In genomic region chrX:137565318-137565904, GRCh38 we compare ENCODE assay signal across 11 cellular contexts. TPM values are rescaled to one million over a fixed set of nuclear protein-coding genes. Genes with fewer than 3 reads are reported as not detected.
DNase-seq lines count a peak whose midpoint lies in the region; ATAC-seq and TF ChIP-seq lines count a peak whose summit lies in the region.
"Had no signal": no experiment of that assay in that cellular context is flagged by ENCODE, and none has a peak within 500 bp of the region (broad histone marks: within the 10 kb centered on the region; RNA-seq: fewer than 3 reads in every experiment).

No MANE protein-coding gene starts in this region.

- peak overlapping the region; percentile 52 for H3K9ac ChIP-seq in ES-I3 (ENCODE audit: low read depth, low read length)

- H3K9me3 ChIP-seq in ES-I3 (ENCODE audit: control insufficient read depth, insufficient read depth, low read length) (no peaks in the 10 kb centered on the region; the same call in 1 of the 2 replicates), left ventricle myocardium inferior (replicated peaks) (no peaks in the 10 kb centered on the region), prostate gland (no peaks in the 10 kb centered on the region)

- no peaks in the 10 kb centered on the region for H3K36me3 Mint-ChIP-seq in activated CD4-positive, alpha-beta memory T cell treated with anti-CD3 and anti-CD28 coated beads for 36 hours

- POLR2A ChIA-PET in activated CD4-positive, alpha-beta memory T cell treated with anti-CD3 and anti-CD28 coated beads for 36 hours (lab: Charles Lee): no interaction called here

- peak overlapping the region; percentile 54 for H3K4me3 Mint-ChIP-seq in activated CD4-positive, alpha-beta memory T cell treated with anti-CD3 and anti-CD28 coated beads for 36 hours

- TF ChIP-seq CTCF in left ventricle myocardium inferior (IDR thresholded peaks at IDR 0.05; ENCODE audit: borderline replicate concordance): no peak
- no peak for TF ChIP-seq CTCF in prostate gland (IDR thresholded peaks at IDR 0.05)

- no peak for DNase-seq in activated CD4-positive, alpha-beta memory T cell treated with anti-CD3 and anti-CD28 coated beads for 36 hours
- DNase-seq in left ventricle myocardium inferior (no peak), prostate gland (ENCODE audit: low spot score) (no peak), NCI-H2196 treated with DMSO at 0.1 percent for 48 hours (lab: John Stamatoyannopoulos, UW; ENCODE audit: unreplicated experiment) (no peak), HuH-7 (ENCODE audit: low spot score) (no peak)
- DNase-seq: NCI-H526; stimulated activated CD4-positive, alpha-beta T cell treated with anti-CD3 and anti-CD28 coated beads, Interleukin-4, amount 100 ng/mL, for 1 hour had no signal

- H3K27me3 Mint-ChIP-seq in activated CD4-positive, alpha-beta memory T cell treated with anti-CD3 and anti-CD28 coated beads for 36 hours: peaks cover 37% of the 10 kb centered on the region

- H3K4me1 Mint-ChIP-seq in activated CD4-positive, alpha-beta memory T cell treated with anti-CD3 and anti-CD28 coated beads for 36 hours (ENCODE audit: low read depth): peaks cover 17% of the 10 kb centered on the region

- no peak for TF ChIP-seq POLR2A in prostate gland (IDR thresholded peaks at IDR 0.05)

- CTCF ChIA-PET in activated CD4-positive, alpha-beta memory T cell treated with anti-CD3 and anti-CD28 coated beads for 36 hours (lab: Charles Lee): no interaction called here

- no peaks in the 10 kb centered on the region for H3K9me3 Mint-ChIP-seq in activated CD4-positive, alpha-beta memory T cell treated with anti-CD3 and anti-CD28 coated beads for 36 hours

- peak overlapping the region; percentile 21 for H3K27ac Mint-ChIP-seq in activated CD4-positive, alpha-beta memory T cell treated with anti-CD3 and anti-CD28 coated beads for 36 hours

- H3K4me1 ChIP-seq in ES-I3 (ENCODE audit: insufficient read depth, low read length) (peaks cover 7% of the 10 kb centered on the region; the same call in 1 of the 2 replicates), left ventricle myocardium inferior (peaks cover 23% of the 10 kb centered on the region), prostate gland (replicated peaks) (no peaks in the 10 kb centered on the region)

- peaks cover 10% of the 10 kb centered on the region for H3K36me3 ChIP-seq in ES-I3 (ENCODE audit: insufficient read depth, low read length)
- no peaks in the 10 kb centered on the region for H3K36me3 ChIP-seq in left ventricle myocardium inferior
- no peaks in the 10 kb centered on the region for H3K36me3 ChIP-seq in prostate gland

- WGBS in prostate gland: 3% methylated on average over 43 of the region's 54 CpGs

- intact Hi-C loops in activated CD4-positive, alpha-beta memory T cell treated with anti-CD3 and anti-CD28 coated beads for 36 hours (cut with micrococcal nuclease): loop anchor here (5.0 kb wide), 1 partner anchor 138 kb away; no protein-coding TSS in a partner anchor
- intact Hi-C loops in left ventricle myocardium inferior (cut with micrococcal nuclease) (no loop called here), prostate gland (cut with DNase I) (no loop called here)

- H3K27me3 ChIP-seq in left ventricle myocardium inferior (ENCODE audit: low read depth): peaks cover 100% of the 10 kb centered on the region
- peaks cover 2% of the 10 kb centered on the region for H3K27me3 ChIP-seq in prostate gland (replicated peaks; ENCODE audit: insufficient read depth)

- ATAC-seq in GM21381 (IDR thresholded peaks at IDR 0.05; ENCODE audit: unreplicated experiment) (no peak), HG02852 (IDR thresholded peaks at IDR 0.05; ENCODE audit: unreplicated experiment) (no peak)

- H3K27ac ChIP-seq in left ventricle myocardium inferior (replicated peaks) (no peak overlapping the region), prostate gland (no peak overlapping the region)

- H3K4me3 ChIP-seq in left ventricle myocardium inferior (peak overlapping the region; percentile 72), prostate gland (peak overlapping the region; percentile 32 to 39)

RNA-seq across cellular contexts. Expression of gene ZIC3, which starts 0.5 kb away (rescaled TPM):
- not detected for total RNA-seq in activated CD4-positive, alpha-beta memory T cell treated with anti-CD3 and anti-CD28 coated beads for 36 hours
- total RNA-seq in left ventricle myocardium inferior (not detected), prostate gland (not detected)
- total RNA-seq: glomerular endothelial cell had no signal
